6 cellular contexts compared by ENCODE assay signal in the genomic region with DNA sequence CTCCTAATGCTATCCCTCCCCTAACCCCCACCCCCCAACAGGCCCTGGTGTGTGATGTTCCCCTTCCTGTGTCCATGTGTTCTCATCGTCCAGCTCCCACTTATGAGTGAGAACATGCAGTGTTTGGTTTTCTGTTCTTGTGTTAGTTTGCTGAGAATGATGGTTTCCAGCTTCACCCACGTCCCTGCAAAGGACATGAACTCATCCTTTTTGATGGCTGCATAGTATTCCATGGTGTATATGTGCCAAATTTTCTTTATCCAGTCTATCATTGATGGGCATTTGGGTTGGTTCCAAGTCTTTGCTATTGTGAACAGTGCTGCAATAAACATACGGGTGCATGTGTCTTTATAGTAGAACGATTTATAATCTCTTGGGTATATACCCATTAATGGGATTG. TPM values are rescaled to one million over a fixed set of nuclear protein-coding genes. Genes with fewer than 3 reads are reported as not detected.
"Had no signal": no experiment of that assay in that cellular context is flagged by ENCODE, and none has a peak within 500 bp of the region (broad histone marks: within the 10 kb centered on the region; RNA-seq: fewer than 3 reads in every experiment).

No MANE protein-coding gene starts in this region.

RNA-seq across cellular contexts. Expression of gene KCNJ8, which starts 15.2 kb away (rescaled TPM):
- total RNA-seq: naive thymus-derived CD8-positive, alpha-beta T cell; natural killer cell; natural killer cell treated with Interleukin-12 subunit alpha and Interleukin-12 subunit beta and Interleukin-15 and Interleukin-18, amount 100 ng/mL, for 72 hours; pulmonary artery endothelial cell; smooth muscle cell had no signal
- polyA plus RNA-seq: naive thymus-derived CD8-positive, alpha-beta T cell; neural cell; smooth muscle cell had no signal
